Comparison of ENCODE assay signal across 2 cellular contexts in the genomic region with DNA sequence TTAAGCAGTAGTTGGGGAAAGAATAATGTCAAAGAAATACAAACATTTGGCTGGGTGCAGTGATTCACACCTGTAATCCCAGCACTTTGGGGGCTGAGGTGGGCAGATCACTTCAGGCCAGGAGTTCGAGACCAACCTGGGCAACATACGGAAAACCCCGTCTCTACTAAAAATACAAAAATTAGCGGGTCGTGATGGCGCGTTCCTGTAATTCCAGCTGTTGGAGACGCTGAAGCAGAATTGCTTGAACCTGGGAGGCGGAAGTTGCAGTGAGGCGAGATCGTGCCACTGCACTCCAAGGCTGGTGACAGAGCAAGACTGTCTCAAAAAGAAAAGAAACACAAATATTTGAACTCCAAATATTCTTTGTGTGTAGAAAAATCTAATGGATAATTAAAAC.
TF ChIP-seq lines count a peak whose summit lies in the region.

No MANE protein-coding gene starts in this region.

TF ChIP-seq in K562, 482 proteins besides CTCF, POLR2A, EP300 and RAD21:
- TF ChIP-seq ZNF3 (CRISPR knock-in tag; IDR thresholded peaks at IDR 0.05): no peak
- TF ChIP-seq HNRNPLL (IDR thresholded peaks at IDR 0.05; ENCODE audit: low read depth, low read length, poor library complexity, severe bottlenecking): no peak
- TF ChIP-seq RBBP5 (IDR thresholded peaks at IDR 0.05; ENCODE audit: borderline replicate concordance, insufficient read depth, low read length, poor library complexity, severe bottlenecking): no peak
- TF ChIP-seq, protein P1, sequence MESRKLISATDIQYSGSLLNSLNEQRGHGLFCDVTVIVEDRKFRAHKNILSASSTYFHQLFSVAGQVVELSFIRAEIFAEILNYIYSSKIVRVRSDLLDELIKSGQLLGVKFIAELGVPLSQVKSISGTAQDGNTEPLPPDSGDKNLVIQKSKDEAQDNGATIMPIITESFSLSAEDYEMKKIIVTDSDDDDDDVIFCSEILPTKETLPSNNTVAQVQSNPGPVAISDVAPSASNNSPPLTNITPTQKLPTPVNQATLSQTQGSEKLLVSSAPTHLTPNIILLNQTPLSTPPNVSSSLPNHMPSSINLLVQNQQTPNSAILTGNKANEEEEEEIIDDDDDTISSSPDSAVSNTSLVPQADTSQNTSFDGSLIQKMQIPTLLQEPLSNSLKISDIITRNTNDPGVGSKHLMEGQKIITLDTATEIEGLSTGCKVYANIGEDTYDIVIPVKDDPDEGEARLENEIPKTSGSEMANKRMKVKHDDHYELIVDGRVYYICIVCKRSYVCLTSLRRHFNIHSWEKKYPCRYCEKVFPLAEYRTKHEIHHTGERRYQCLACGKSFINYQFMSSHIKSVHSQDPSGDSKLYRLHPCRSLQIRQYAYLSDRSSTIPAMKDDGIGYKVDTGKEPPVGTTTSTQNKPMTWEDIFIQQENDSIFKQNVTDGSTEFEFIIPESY (CRISPR knock-in tag; IDR thresholded peaks at IDR 0.05): peak; percentile 72; the same call in 1 of the 2 replicates

TF ChIP-seq in neural cell, 6 proteins besides CTCF, POLR2A, EP300 and RAD21:
- TF ChIP-seq MXI1 (conservative IDR thresholded peaks at IDR 0.05; ENCODE audit: poor library complexity, severe bottlenecking) (no peak), SMC3 (conservative IDR thresholded peaks at IDR 0.05; ENCODE audit: poor library complexity) (no peak), TAF1 (IDR thresholded peaks at IDR 0.05; ENCODE audit: low read depth) (no peak), EZH2 (IDR thresholded peaks at IDR 0.05; ENCODE audit: borderline replicate concordance, insufficient read depth, low read length, poor library complexity, severe bottlenecking) (no peak), POLR2AphosphoS5 (IDR thresholded peaks at IDR 0.05) (no peak)
- TF ChIP-seq, protein P2, sequence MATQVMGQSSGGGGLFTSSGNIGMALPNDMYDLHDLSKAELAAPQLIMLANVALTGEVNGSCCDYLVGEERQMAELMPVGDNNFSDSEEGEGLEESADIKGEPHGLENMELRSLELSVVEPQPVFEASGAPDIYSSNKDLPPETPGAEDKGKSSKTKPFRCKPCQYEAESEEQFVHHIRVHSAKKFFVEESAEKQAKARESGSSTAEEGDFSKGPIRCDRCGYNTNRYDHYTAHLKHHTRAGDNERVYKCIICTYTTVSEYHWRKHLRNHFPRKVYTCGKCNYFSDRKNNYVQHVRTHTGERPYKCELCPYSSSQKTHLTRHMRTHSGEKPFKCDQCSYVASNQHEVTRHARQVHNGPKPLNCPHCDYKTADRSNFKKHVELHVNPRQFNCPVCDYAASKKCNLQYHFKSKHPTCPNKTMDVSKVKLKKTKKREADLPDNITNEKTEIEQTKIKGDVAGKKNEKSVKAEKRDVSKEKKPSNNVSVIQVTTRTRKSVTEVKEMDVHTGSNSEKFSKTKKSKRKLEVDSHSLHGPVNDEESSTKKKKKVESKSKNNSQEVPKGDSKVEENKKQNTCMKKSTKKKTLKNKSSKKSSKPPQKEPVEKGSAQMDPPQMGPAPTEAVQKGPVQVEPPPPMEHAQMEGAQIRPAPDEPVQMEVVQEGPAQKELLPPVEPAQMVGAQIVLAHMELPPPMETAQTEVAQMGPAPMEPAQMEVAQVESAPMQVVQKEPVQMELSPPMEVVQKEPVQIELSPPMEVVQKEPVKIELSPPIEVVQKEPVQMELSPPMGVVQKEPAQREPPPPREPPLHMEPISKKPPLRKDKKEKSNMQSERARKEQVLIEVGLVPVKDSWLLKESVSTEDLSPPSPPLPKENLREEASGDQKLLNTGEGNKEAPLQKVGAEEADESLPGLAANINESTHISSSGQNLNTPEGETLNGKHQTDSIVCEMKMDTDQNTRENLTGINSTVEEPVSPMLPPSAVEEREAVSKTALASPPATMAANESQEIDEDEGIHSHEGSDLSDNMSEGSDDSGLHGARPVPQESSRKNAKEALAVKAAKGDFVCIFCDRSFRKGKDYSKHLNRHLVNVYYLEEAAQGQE (IDR thresholded peaks at IDR 0.05; ENCODE audit: borderline replicate concordance): no peak
